ENCODE assay signal across 14 cellular contexts in the genomic region with DNA sequence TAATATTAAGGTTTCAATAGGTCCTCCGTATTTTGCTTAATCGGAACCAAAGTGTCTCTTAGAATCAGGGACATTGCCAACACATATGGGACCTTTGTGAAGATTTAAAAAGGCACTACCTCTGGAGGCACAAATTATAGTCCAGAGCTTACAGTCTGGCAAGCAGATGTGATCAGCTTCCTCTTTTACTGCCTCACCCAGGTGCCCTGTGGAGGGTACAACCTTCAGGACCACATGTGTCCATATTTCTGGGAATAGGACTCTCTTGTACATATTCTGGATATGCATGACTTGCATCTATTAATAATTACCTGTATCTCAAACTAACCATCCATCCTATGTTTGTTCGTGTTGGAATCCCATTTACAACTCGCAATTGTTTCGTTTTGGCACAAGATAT.
DNase-seq lines count a peak whose midpoint lies in the region; ATAC-seq lines count a peak whose summit lies in the region.
"Had no signal": no experiment of that assay in that cellular context is flagged by ENCODE, and none has a peak within 500 bp of the region (broad histone marks: within the 10 kb centered on the region; RNA-seq: fewer than 3 reads in every experiment).

No MANE protein-coding gene starts in this region.

- H4K8ac ChIP-seq in mesendoderm (ENCODE audit: low read depth, low read length), result no peak overlapping the region

- no peak overlapping the region for H3K27ac ChIP-seq in mesendoderm (ENCODE audit: low read depth, low read length)
- H3K27ac ChIP-seq: BLaER1, KMS-11 had no signal

- H3K4ac ChIP-seq in mesendoderm (ENCODE audit: low read depth, low read length), result no peak overlapping the region

- no peak overlapping the region for H2AK5ac ChIP-seq in mesendoderm (ENCODE audit: low read length)

- H3K9ac ChIP-seq in mesendoderm (ENCODE audit: low read length), result no peak overlapping the region
- H3K9ac ChIP-seq: BLaER1, KMS-11 had no signal

- no peaks in the 10 kb centered on the region for H3K36me3 ChIP-seq in mesendoderm (ENCODE audit: control insufficient read depth, insufficient read depth, low read length)
- H3K36me3 ChIP-seq: BLaER1 had no signal

- no peak overlapping the region for H2BK15ac ChIP-seq in mesendoderm (replicated peaks; ENCODE audit: low read depth)

- H3K27me3 ChIP-seq in mesendoderm (ENCODE audit: insufficient read depth, low read length, poor library complexity), result no peaks in the 10 kb centered on the region
- H3K27me3 ChIP-seq: BLaER1 had no signal

- H2BK5ac ChIP-seq in mesendoderm (ENCODE audit: low read length), result no peak overlapping the region

- no peak overlapping the region for H3K4me2 ChIP-seq in mesendoderm (ENCODE audit: low read length)
- H3K4me2 ChIP-seq: BLaER1, KMS-11 had no signal

- no peaks in the 10 kb centered on the region for H3K4me1 ChIP-seq in mesendoderm (ENCODE audit: control insufficient read depth, low read depth, low read length)

- no peak overlapping the region for H2BK120ac ChIP-seq in mesendoderm (ENCODE audit: low read depth, low read length)

- no peak overlapping the region for H3K4me3 ChIP-seq in mesendoderm (ENCODE audit: low read length)
- H3K4me3 ChIP-seq: BLaER1 had no signal

- DNase-seq in DMS53 (lab: John Stamatoyannopoulos, UW), result peak; percentile 88
- DNase-seq in NCI-H524 treated with DMSO at 0.1 percent for 48 hours (lab: John Stamatoyannopoulos, UW), result peak; percentile 19
- no peak for DNase-seq in mesendoderm
- no peak for DNase-seq in NCI-H82 treated with DMSO at 0.1 percent for 48 hours (lab: John Stamatoyannopoulos, UW; ENCODE audit: unreplicated experiment)
- DNase-seq in hippocampal formation (lab: John Stamatoyannopoulos, UW), result no peak
- DNase-seq: CD8-positive, alpha-beta T cell; DMS 273 treated with DMSO at 0.1 percent for 48 hours; DMS79; GDM1; GOT3; H7 had no signal

- no peaks in the 10 kb centered on the region for H3K79me1 ChIP-seq in mesendoderm (ENCODE audit: low read length)

- H4K5ac ChIP-seq in mesendoderm (ENCODE audit: low read length), result no peak overlapping the region

- no peaks in the 10 kb centered on the region for H3K79me2 ChIP-seq in mesendoderm (ENCODE audit: control insufficient read depth, insufficient read depth, low read length)

- peak overlapping the region; percentile 60 for H3K18ac ChIP-seq in mesendoderm (ENCODE audit: low read length)

- no peak overlapping the region for H3K23ac ChIP-seq in mesendoderm (ENCODE audit: low read length)

- no peak overlapping the region for H3K56ac ChIP-seq in mesendoderm (ENCODE audit: low read length)

- no CpG with 5 or more reads among the region's 5 CpGs for WGBS in mesendoderm (ENCODE audit: extremely low coverage, insufficient coverage, low lambda C conversion rate)

- no peak for ATAC-seq in GM18868 (IDR thresholded peaks at IDR 0.05; ENCODE audit: unreplicated experiment)
- ATAC-seq: CD8-positive, alpha-beta T cell had no signal

Comparison
In these comparisons a context has a peak if more than half of its experiments do, and no peak if none do; other contexts are left out.
1. DNase-seq: peak in DMS53 (single experiment) and NCI-H524 treated with DMSO at 0.1 percent for 48 hours (single experiment); none in mesendoderm (single experiment), NCI-H82 treated with DMSO at 0.1 percent for 48 hours (single experiment) and hippocampal formation (0 of 2).